In genomic region chr5:39055027-39055759, GRCh38 we compare ENCODE assay signal across 13 cellular contexts.
"Had no signal": no experiment of that assay in that cellular context is flagged by ENCODE, and none has a peak within 500 bp of the region (broad histone marks: within the 10 kb centered on the region; RNA-seq: fewer than 3 reads in every experiment).

No MANE protein-coding gene starts in this region.

- H3K27me3 ChIP-seq: cardiac muscle cell, esophagus squamous epithelium, heart left ventricle, right atrium auricular region, tibial nerve had no signal

- H3K4me3 Mint-ChIP-seq: activated T-cell treated with anti-CD3 and anti-CD28 coated beads, Interleukin-2, amount 50 U/mL, for 24 hours; stimulated activated effector memory CD8-positive, alpha-beta T cell treated with anti-CD3 and anti-CD28 coated beads, Interleukin-12 subunit alpha, Interleukin-12 subunit beta, amount 100 ng/mL, for 72 hours; T-cell had no signal

- H3K4me3 ChIP-seq: cardiac muscle cell, esophagus squamous epithelium, heart left ventricle, right atrium auricular region, tibial nerve had no signal

- ATAC-seq: heart left ventricle; stimulated activated effector memory CD8-positive, alpha-beta T cell treated with anti-CD3 and anti-CD28 coated beads, Interleukin-12 subunit alpha, Interleukin-12 subunit beta, amount 100 ng/mL, for 72 hours; T-cell had no signal

- H3K27me3 Mint-ChIP-seq: activated T-cell treated with anti-CD3 and anti-CD28 coated beads, Interleukin-2, amount 50 U/mL, for 24 hours; T-cell had no signal

- H3K27ac ChIP-seq: cardiac muscle cell, esophagus squamous epithelium had no signal

- H3K36me3 ChIP-seq: cardiac muscle cell, right atrium auricular region had no signal

- H3K27ac Mint-ChIP-seq: activated T-cell treated with anti-CD3 and anti-CD28 coated beads, Interleukin-2, amount 50 U/mL, for 24 hours; stimulated activated effector memory CD8-positive, alpha-beta T cell treated with anti-CD3 and anti-CD28 coated beads, Interleukin-12 subunit alpha, Interleukin-12 subunit beta, amount 100 ng/mL, for 72 hours had no signal

- H3K9me3 Mint-ChIP-seq: activated T-cell treated with anti-CD3 and anti-CD28 coated beads, Interleukin-2, amount 50 U/mL, for 24 hours; stimulated activated effector memory CD8-positive, alpha-beta T cell treated with anti-CD3 and anti-CD28 coated beads, Interleukin-12 subunit alpha, Interleukin-12 subunit beta, amount 100 ng/mL, for 72 hours; T-cell had no signal

- DNase-seq: activated CD4-positive, alpha-beta T cell treated with anti-CD3 and anti-CD28 coated beads, Interleukin-2, amount 50 U/mL, for 1 hour; activated effector memory CD4-positive, alpha-beta T cell treated with anti-CD3 and anti-CD28 coated beads, Interleukin-2, amount 50 U/mL, for 16 hours; activated T-cell treated with anti-CD3 and anti-CD28 coated beads, Interleukin-2, amount 50 U/mL, for 24 hours; esophagus squamous epithelium; foreskin fibroblast; heart left ventricle; islet precursor cell; posterior cingulate gyrus; T-cell had no signal

- H3K9me3 ChIP-seq: esophagus squamous epithelium, heart left ventricle, right atrium auricular region, tibial nerve had no signal
